22 cellular contexts compared by ENCODE assay signal in the genomic region with DNA sequence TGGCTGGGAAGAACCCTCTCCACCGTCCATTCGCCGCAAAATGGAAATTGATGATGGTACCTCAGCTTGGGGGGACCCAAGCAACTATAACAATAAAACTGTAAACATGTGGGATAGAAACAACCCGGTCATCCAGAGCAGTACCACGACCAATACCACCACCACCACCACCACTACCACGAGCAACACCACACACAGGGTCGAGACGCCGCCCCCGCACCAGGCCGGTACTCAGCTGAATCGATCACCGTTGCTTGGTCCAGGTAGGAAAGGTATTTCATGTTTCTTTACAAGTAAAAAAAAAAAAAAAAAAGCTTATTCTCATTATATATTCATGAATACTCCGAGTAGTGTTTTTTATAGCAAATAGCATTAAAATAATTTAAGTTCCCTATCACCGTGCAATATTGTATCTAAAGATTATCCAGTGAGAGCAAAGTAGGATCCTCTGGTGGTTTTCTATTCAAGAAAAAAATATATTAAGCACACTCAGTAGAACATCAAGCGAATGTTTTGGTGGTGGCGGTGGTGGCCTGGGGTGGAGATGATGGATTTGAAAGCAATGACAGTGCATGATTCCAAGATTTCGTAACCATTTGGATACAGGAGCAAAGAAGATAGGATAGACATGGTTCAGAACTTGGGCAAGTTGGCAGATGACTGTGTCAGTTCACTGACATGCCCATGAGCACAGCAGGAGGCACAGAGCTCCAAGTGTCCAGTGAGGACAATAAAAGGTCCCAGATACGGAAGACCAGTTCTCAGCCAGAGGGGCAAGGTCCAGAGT.
DNase-seq lines count a peak whose midpoint lies in the region; ATAC-seq and TF ChIP-seq lines count a peak whose summit lies in the region.
"Had no signal": no experiment of that assay in that cellular context is flagged by ENCODE, and none has a peak within 500 bp of the region (broad histone marks: within the 10 kb centered on the region; RNA-seq: fewer than 3 reads in every experiment).

No MANE protein-coding gene starts in this region.

- H3K27ac ChIP-seq in right cardiac atrium (ENCODE audit: low read length) (no peak overlapping the region), Peyer's patch (no peak overlapping the region)
- H3K27ac ChIP-seq: A549, BLaER1, HL-60, KMS-11, SJSA1 had no signal

- H3K9me3 ChIP-seq in right cardiac atrium (ENCODE audit: control insufficient read depth, low read length) = no peaks in the 10 kb centered on the region
- H3K9me3 ChIP-seq in Peyer's patch = no peaks in the 10 kb centered on the region
- H3K9me3 ChIP-seq: A549, SJSA1 had no signal

- peak overlapping the region; percentile 9 for H3K27ac Mint-ChIP-seq in activated T-helper 17 cell treated with anti-CD3 and anti-CD28 coated beads, Interleukin-2, amount 50 U/mL, for 72 hours
- H3K27ac Mint-ChIP-seq in osteocyte (ENCODE audit: unreplicated experiment) = no peak overlapping the region

- TF ChIP-seq POLR2A in Peyer's patch (IDR thresholded peaks at IDR 0.05) = no peak

- H3K4me3 ChIP-seq in right cardiac atrium (ENCODE audit: low read length) (no peak overlapping the region), Peyer's patch (no peak overlapping the region)
- H3K4me3 ChIP-seq: A549, BLaER1, SJSA1 had no signal

- intact Hi-C loops in Right ventricle myocardium inferior (cut with DNase I) (no loop called here), right cardiac atrium (cut with DNase I) (no loop called here)

- peaks cover 44% of the 10 kb centered on the region for H3K36me3 Mint-ChIP-seq in activated T-helper 17 cell treated with anti-CD3 and anti-CD28 coated beads, Interleukin-2, amount 50 U/mL, for 72 hours (ENCODE audit: low read depth)
- H3K36me3 Mint-ChIP-seq in osteocyte (ENCODE audit: unreplicated experiment) = peaks cover 39% of the 10 kb centered on the region

- DNase-seq in Right ventricle myocardium inferior (ENCODE audit: missing footprints) = no peak
- DNase-seq in right cardiac atrium = no peak
- peak; percentile 66 for DNase-seq in osteocyte (ENCODE audit: extremely low spot score, unreplicated experiment)
- DNase-seq in NCI-H2107 (lab: John Stamatoyannopoulos, UW) = no peak
- DNase-seq in Peyer's patch = no peak
- DNase-seq in foreskin melanocyte = no peak
- DNase-seq: CD4-positive, alpha-beta memory T cell; DMS53; GDM1; NCI-H1105; NCI-H2029 treated with DMSO at 0.1 percent for 48 hours; NCI-H2171; NCI-H345; NCI-H524; NCI-H774 had no signal

- no peak overlapping the region for H3K4me3 Mint-ChIP-seq in activated T-helper 17 cell treated with anti-CD3 and anti-CD28 coated beads, Interleukin-2, amount 50 U/mL, for 72 hours
- no peak overlapping the region for H3K4me3 Mint-ChIP-seq in osteocyte (ENCODE audit: unreplicated experiment)
- H3K4me3 Mint-ChIP-seq: CD4-positive, alpha-beta memory T cell had no signal

- H3K27me3 ChIP-seq in right cardiac atrium (ENCODE audit: control insufficient read depth, insufficient read depth) (no peaks in the 10 kb centered on the region), Peyer's patch (no peaks in the 10 kb centered on the region)
- H3K27me3 ChIP-seq: BLaER1, SJSA1 had no signal

- WGBS in right cardiac atrium = 96% methylated on average over 19 of the region's 19 CpGs

- peaks cover 0 to 33% (median 0%) of the 10 kb centered on the region in 3 donors for H3K36me3 ChIP-seq in Peyer's patch

- peaks cover 13% of the 10 kb centered on the region for H3K4me1 Mint-ChIP-seq in activated T-helper 17 cell treated with anti-CD3 and anti-CD28 coated beads, Interleukin-2, amount 50 U/mL, for 72 hours
- H3K4me1 Mint-ChIP-seq in osteocyte (ENCODE audit: unreplicated experiment) = no peaks in the 10 kb centered on the region

- peak; percentile 17 for ATAC-seq in Right ventricle myocardium inferior
- ATAC-seq in right cardiac atrium = no peak
- no peak for ATAC-seq in activated T-helper 17 cell treated with anti-CD3 and anti-CD28 coated beads, Interleukin-2, amount 50 U/mL, for 72 hours (replicated peaks)
- ATAC-seq: A549, HCT116 had no signal

- H3K27me3 Mint-ChIP-seq in activated T-helper 17 cell treated with anti-CD3 and anti-CD28 coated beads, Interleukin-2, amount 50 U/mL, for 72 hours = no peaks in the 10 kb centered on the region
- H3K27me3 Mint-ChIP-seq in osteocyte (ENCODE audit: unreplicated experiment) = no peaks in the 10 kb centered on the region
- H3K27me3 Mint-ChIP-seq: CD4-positive, alpha-beta memory T cell had no signal

- TF ChIP-seq CTCF in osteocyte (IDR thresholded peaks at IDR 0.05) (no peak), Peyer's patch (IDR thresholded peaks at IDR 0.05) (no peak)

- H3K4me1 ChIP-seq in right cardiac atrium (ENCODE audit: control insufficient read depth, insufficient read depth, low read length) (no peaks in the 10 kb centered on the region), Peyer's patch (no peaks in the 10 kb centered on the region)
- H3K4me1 ChIP-seq: A549, SJSA1 had no signal

- H3K9me3 Mint-ChIP-seq in activated T-helper 17 cell treated with anti-CD3 and anti-CD28 coated beads, Interleukin-2, amount 50 U/mL, for 72 hours = no peaks in the 10 kb centered on the region
- H3K9me3 Mint-ChIP-seq in osteocyte (ENCODE audit: unreplicated experiment) = no peaks in the 10 kb centered on the region
- H3K9me3 Mint-ChIP-seq: CD4-positive, alpha-beta memory T cell had no signal
